ENCODE assay signal across 9 cellular contexts in the genomic region with DNA sequence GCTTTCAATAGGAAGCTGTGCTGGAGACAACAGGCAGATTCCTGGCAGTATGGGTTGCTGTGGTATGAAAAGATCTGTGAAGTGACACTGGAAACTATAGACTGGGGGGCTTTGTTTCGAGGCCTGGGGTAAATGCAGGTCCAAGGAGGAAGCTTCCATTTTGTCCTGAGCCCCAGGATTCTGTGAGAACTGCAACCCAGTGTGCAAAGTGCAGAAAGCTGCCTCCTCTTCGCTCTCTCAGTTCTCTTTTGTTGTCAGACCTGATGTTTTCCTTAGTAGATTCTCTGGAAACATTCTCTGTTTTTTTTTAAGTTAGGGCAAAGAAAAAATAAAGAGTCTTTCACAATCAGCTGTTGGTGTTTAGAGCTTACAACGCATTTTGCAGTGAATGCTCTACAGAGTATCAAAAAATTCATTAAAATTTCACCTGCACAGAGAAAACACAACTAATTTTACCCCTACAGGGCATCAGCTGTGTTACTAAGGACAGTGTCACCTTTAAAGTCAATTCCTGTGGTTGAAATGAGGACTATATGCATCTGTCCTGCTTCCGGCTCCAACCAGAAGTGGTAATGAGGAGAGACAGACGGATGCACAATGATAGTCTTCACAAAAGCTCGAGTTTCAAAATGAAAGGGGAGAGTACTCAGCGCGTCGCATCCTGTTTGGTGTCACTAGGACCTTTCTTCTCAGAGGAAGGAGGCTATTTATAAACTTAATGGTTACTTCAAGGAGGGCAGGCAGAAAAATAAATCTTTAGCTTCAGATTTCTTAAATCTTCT.
DNase-seq lines count a peak whose midpoint lies in the region; ATAC-seq, FAIRE-seq and TF ChIP-seq lines count a peak whose summit lies in the region.
"Had no signal": no experiment of that assay in that cellular context is flagged by ENCODE, and none has a peak within 500 bp of the region (broad histone marks: within the 10 kb centered on the region; RNA-seq: fewer than 3 reads in every experiment).

No MANE protein-coding gene starts in this region.

- H3K4me1 Mint-ChIP-seq in T-helper 1 cell treated with Interleukin-12 subunit alpha and Interleukin-12 subunit beta and Interleukin-4 antibody, amounts not matched to agents 30 μg/mL and 1 μg/mL, for 36 hours (ENCODE audit: low read depth), result peaks cover 39% of the 10 kb centered on the region

- ATAC-seq in HG02970 (IDR thresholded peaks at IDR 0.05; ENCODE audit: low FRiP score, unreplicated experiment), result peak; percentile 76

- no peaks in the 10 kb centered on the region for H3K27me3 Mint-ChIP-seq in T-helper 1 cell treated with Interleukin-12 subunit alpha and Interleukin-12 subunit beta and Interleukin-4 antibody, amounts not matched to agents 30 μg/mL and 1 μg/mL, for 36 hours (ENCODE audit: low read depth)

- H3K9me3 Mint-ChIP-seq in T-helper 1 cell treated with Interleukin-12 subunit alpha and Interleukin-12 subunit beta and Interleukin-4 antibody, amounts not matched to agents 30 μg/mL and 1 μg/mL, for 36 hours, result no peaks in the 10 kb centered on the region

- TF ChIP-seq POLR2A in H54 (IDR thresholded peaks at IDR 0.05; ENCODE audit: low read depth, low read length), result no peak

- peak overlapping the region; percentile 88 for H3K27ac Mint-ChIP-seq in T-helper 1 cell treated with Interleukin-12 subunit alpha and Interleukin-12 subunit beta and Interleukin-4 antibody, amounts not matched to agents 30 μg/mL and 1 μg/mL, for 36 hours

- peaks cover 2% of the 10 kb centered on the region for H3K36me3 Mint-ChIP-seq in T-helper 1 cell treated with Interleukin-12 subunit alpha and Interleukin-12 subunit beta and Interleukin-4 antibody, amounts not matched to agents 30 μg/mL and 1 μg/mL, for 36 hours (ENCODE audit: low read depth)

- peak overlapping the region; percentile 56 for H3K4me3 Mint-ChIP-seq in T-helper 1 cell treated with Interleukin-12 subunit alpha and Interleukin-12 subunit beta and Interleukin-4 antibody, amounts not matched to agents 30 μg/mL and 1 μg/mL, for 36 hours

- DNase-seq in NOMO-1 treated with DMSO at 0.1 percent for 48 hours (lab: John Stamatoyannopoulos, UW; ENCODE audit: unreplicated experiment) (peak; percentile 34), NOMO-1 treated with dmso at 0.1 percent for 144 hours (lab: John Stamatoyannopoulos, UW; ENCODE audit: unreplicated experiment) (no peak), H54 (ENCODE audit: insufficient read length, low spot score) (no peak), AG08395 (ENCODE audit: low spot score) (no peak)
- peak; percentile 28 for DNase-seq in effector CD8-positive, alpha-beta T cell (lab: John Stamatoyannopoulos, UW)
- DNase-seq in stimulated activated CD4-positive, alpha-beta T cell treated with anti-CD3 and anti-CD28 coated beads, TNF-alpha, amount 100 ng/mL, for 24 hours (ENCODE audit: low read depth in 3 of 3), result peak in 2 of 3 experiments; percentile 12 to 32
- DNase-seq: pancreas had no signal

- FAIRE-seq in H54 (lab: Jason Lieb, UNC), result no peak
- FAIRE-seq: pancreas had no signal

Comparison
In these comparisons a context has a peak if more than half of its experiments do, and no peak if none do; other contexts are left out.
1. DNase-seq: peak in NOMO-1 treated with DMSO at 0.1 percent for 48 hours (single experiment), effector CD8-positive, alpha-beta T cell (single experiment) and stimulated activated CD4-positive, alpha-beta T cell treated with anti-CD3 and anti-CD28 coated beads, TNF-alpha, amount 100 ng/mL, for 24 hours (2 of 3); none in NOMO-1 treated with dmso at 0.1 percent for 144 hours (single experiment), H54 (single experiment) and AG08395 (single experiment).